2 cellular contexts compared by ENCODE assay signal in genomic region chr7:56483153-56483552, GRCh38.
TF ChIP-seq lines count a peak whose summit lies in the region.

No MANE protein-coding gene starts in this region.

TF ChIP-seq in SK-N-SH, 30 proteins besides CTCF, POLR2A, EP300 and RAD21 (continued from another document):
- TF ChIP-seq MAX (IDR thresholded peaks at IDR 0.05; ENCODE audit: low read depth): no peak
- no peak for TF ChIP-seq CHD2 (IDR thresholded peaks at IDR 0.05; ENCODE audit: low read length, partially characterized antibody)
- TF ChIP-seq TCF12 (IDR thresholded peaks at IDR 0.05): no peak
- TF ChIP-seq NFIC (IDR thresholded peaks at IDR 0.05; ENCODE audit: borderline replicate concordance): no peak
- no peak for TF ChIP-seq IRF3 (IDR thresholded peaks at IDR 0.05; ENCODE audit: low read depth, low read length)
- TF ChIP-seq USF2 (IDR thresholded peaks at IDR 0.05; ENCODE audit: borderline replicate concordance, low read depth, low read length): no peak
- TF ChIP-seq USF1 (IDR thresholded peaks at IDR 0.05; ENCODE audit: borderline replicate concordance, low read depth): no peak
- TF ChIP-seq FOXM1 (IDR thresholded peaks at IDR 0.05; ENCODE audit: low read depth): no peak
- no peak for TF ChIP-seq REST (IDR thresholded peaks at IDR 0.05; ENCODE audit: low read depth, low read length)
- no peak for TF ChIP-seq RCOR1 (IDR thresholded peaks at IDR 0.05; ENCODE audit: low read length)
- TF ChIP-seq RXRA (IDR thresholded peaks at IDR 0.05; ENCODE audit: borderline replicate concordance, low read depth): no peak
- TF ChIP-seq MEF2A (IDR thresholded peaks at IDR 0.05; ENCODE audit: borderline replicate concordance, low read depth): no peak
TF ChIP-seq in SK-N-SH: peak in this region for 0.

TF ChIP-seq in SK-N-SH treated with all-trans-retinoic acid at 6 μM for 48 hours, 23 proteins besides CTCF, POLR2A, EP300 and RAD21 (continued from another document):
- TF ChIP-seq ARNTL (CRISPR knock-in tag; IDR thresholded peaks at IDR 0.05; ENCODE audit: borderline replicate concordance, low read depth) (no peak), RARB (CRISPR knock-in tag; IDR thresholded peaks at IDR 0.05) (no peak), PATZ1 (CRISPR knock-in tag; IDR thresholded peaks at IDR 0.05; ENCODE audit: borderline replicate concordance) (no peak), CREB5 (CRISPR knock-in tag; IDR thresholded peaks at IDR 0.05; ENCODE audit: low read depth) (no peak), CSDC2 (CRISPR knock-in tag; IDR thresholded peaks at IDR 0.05) (no peak), TOX (CRISPR knock-in tag; IDR thresholded peaks at IDR 0.05; ENCODE audit: borderline replicate concordance) (no peak), ZFP3 (CRISPR knock-in tag; IDR thresholded peaks at IDR 0.05) (no peak), PPARA (CRISPR knock-in tag; IDR thresholded peaks at IDR 0.05; ENCODE audit: borderline replicate concordance) (no peak), TSHZ2 (CRISPR knock-in tag; IDR thresholded peaks at IDR 0.05) (no peak), ZNF8 (CRISPR knock-in tag; IDR thresholded peaks at IDR 0.05) (no peak), ESRRG (CRISPR knock-in tag; IDR thresholded peaks at IDR 0.05) (no peak), ZNF565 (CRISPR knock-in tag; conservative IDR thresholded peaks at IDR 0.05; ENCODE audit: low read depth) (no peak), TCF4 (CRISPR knock-in tag; IDR thresholded peaks at IDR 0.05; ENCODE audit: borderline replicate concordance) (no peak), CSRNP3 (CRISPR knock-in tag; IDR thresholded peaks at IDR 0.05) (no peak)
